11 cellular contexts compared by ENCODE assay signal in the genomic region with DNA sequence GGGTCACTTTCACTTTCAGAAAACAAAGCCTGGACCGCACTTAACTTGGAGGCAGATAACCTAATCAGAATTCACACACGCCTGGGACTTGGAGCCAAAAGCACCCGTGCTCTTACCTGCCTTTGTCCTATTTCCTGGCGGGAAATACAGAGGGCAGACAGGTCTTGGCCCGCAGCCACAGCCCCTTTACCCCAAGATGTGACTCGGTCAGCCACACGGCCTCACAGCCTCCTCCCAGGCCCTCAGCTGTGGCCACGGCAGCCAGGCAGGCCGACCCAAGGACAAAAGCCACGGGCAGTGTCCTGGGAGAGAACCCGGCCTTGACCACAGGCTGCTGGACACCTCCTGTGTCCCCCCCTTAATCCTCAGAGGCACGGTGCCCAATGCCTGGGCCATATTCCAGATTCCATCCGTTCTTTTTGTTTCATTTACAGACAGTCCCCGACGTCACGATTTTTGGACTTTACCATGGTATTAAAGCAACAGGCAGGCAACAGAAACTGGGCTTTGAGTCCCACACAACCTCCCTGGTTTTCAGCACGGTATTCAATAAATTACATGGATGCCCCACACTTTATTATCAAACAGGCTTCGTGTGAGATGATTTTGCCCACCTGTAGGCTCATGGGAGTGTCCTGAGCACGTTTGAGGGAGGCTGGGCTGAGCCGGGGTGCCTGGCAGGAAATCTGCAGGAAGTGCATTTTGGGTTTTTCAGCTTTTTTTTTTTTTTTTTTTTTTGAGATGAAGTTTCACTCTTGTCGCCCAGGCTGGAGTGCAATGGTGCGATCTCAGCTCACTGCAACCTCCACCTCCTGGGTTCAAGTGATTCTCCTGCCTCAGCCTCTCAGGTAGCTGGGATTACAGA. TPM values are rescaled to one million over a fixed set of nuclear protein-coding genes. Genes with fewer than 3 reads are reported as not detected.
DNase-seq lines count a peak whose midpoint lies in the region; ATAC-seq and TF ChIP-seq lines count a peak whose summit lies in the region.
"Had no signal": no experiment of that assay in that cellular context is flagged by ENCODE, and none has a peak within 500 bp of the region (broad histone marks: within the 10 kb centered on the region; RNA-seq: fewer than 3 reads in every experiment).

No MANE protein-coding gene starts in this region.

- H3K4me3 ChIP-seq in fibroblast of villous mesenchyme (ENCODE audit: low read depth, low read length): peak overlapping the region; percentile 15

- H3K4me1 Mint-ChIP-seq in activated CD8-positive, alpha-beta T cell treated with anti-CD3 and anti-CD28 coated beads, Interleukin-2, amount 10 ng/mL, durations not matched to agents 7 days and 5 days (ENCODE audit: low read depth): peaks cover 7% of the 10 kb centered on the region
- peaks cover 7% of the 10 kb centered on the region for H3K4me1 Mint-ChIP-seq in activated naive CD4-positive, alpha-beta T cell treated with anti-CD3 and anti-CD28 coated beads for 36 hours (ENCODE audit: low read depth)

- no peaks in the 10 kb centered on the region for H3K36me3 Mint-ChIP-seq in activated CD8-positive, alpha-beta T cell treated with anti-CD3 and anti-CD28 coated beads, Interleukin-2, amount 10 ng/mL, durations not matched to agents 7 days and 5 days (ENCODE audit: low read depth)
- H3K36me3 Mint-ChIP-seq in activated naive CD4-positive, alpha-beta T cell treated with anti-CD3 and anti-CD28 coated beads for 36 hours (ENCODE audit: low read depth): no peaks in the 10 kb centered on the region

- H3K9me3 Mint-ChIP-seq in activated CD8-positive, alpha-beta T cell treated with anti-CD3 and anti-CD28 coated beads, Interleukin-2, amount 10 ng/mL, durations not matched to agents 7 days and 5 days (ENCODE audit: insufficient read depth): no peaks in the 10 kb centered on the region
- H3K9me3 Mint-ChIP-seq in activated naive CD4-positive, alpha-beta T cell treated with anti-CD3 and anti-CD28 coated beads for 36 hours: no peaks in the 10 kb centered on the region

- no peak for ATAC-seq in activated CD8-positive, alpha-beta T cell treated with anti-CD3 and anti-CD28 coated beads, Interleukin-2, amount 10 ng/mL, durations not matched to agents 7 days and 5 days
- ATAC-seq in HG03280 (IDR thresholded peaks at IDR 0.05; ENCODE audit: unreplicated experiment) (no peak), GM19328 (IDR thresholded peaks at IDR 0.05; ENCODE audit: unreplicated experiment) (no peak)

- peak; percentile 67 for DNase-seq in AG08396 (ENCODE audit: low spot score)
- peak; percentile 40 for DNase-seq in RPMI7951 (ENCODE audit: low read depth)
- peak; percentile 57 for DNase-seq in fibroblast of villous mesenchyme (ENCODE audit: low read depth)
- DNase-seq in nucleus accumbens (lab: John Stamatoyannopoulos, UW): peak in 35 of 56 donors; percentile 10 to 68 (median 37)
- no peak for DNase-seq in activated CD8-positive, alpha-beta T cell treated with anti-CD3 and anti-CD28 coated beads, Interleukin-2, amount 10 ng/mL, durations not matched to agents 7 days and 5 days
- DNase-seq in activated naive CD4-positive, alpha-beta T cell treated with anti-CD3 and anti-CD28 coated beads for 36 hours: no peak
- DNase-seq: BE2C, islet precursor cell, NCI-H526 treated with DMSO at 0.1 percent for 48 hours had no signal

- H3K27ac Mint-ChIP-seq in activated CD8-positive, alpha-beta T cell treated with anti-CD3 and anti-CD28 coated beads, Interleukin-2, amount 10 ng/mL, durations not matched to agents 7 days and 5 days: no peak overlapping the region
- no peak overlapping the region for H3K27ac Mint-ChIP-seq in activated naive CD4-positive, alpha-beta T cell treated with anti-CD3 and anti-CD28 coated beads for 36 hours

- no peak for TF ChIP-seq CTCF in fibroblast of villous mesenchyme (IDR thresholded peaks at IDR 0.05; ENCODE audit: insufficient read depth, low read depth, low read length)

- H3K4me3 Mint-ChIP-seq in activated CD8-positive, alpha-beta T cell treated with anti-CD3 and anti-CD28 coated beads, Interleukin-2, amount 10 ng/mL, durations not matched to agents 7 days and 5 days: no peak overlapping the region
- no peak overlapping the region for H3K4me3 Mint-ChIP-seq in activated naive CD4-positive, alpha-beta T cell treated with anti-CD3 and anti-CD28 coated beads for 36 hours

- intact Hi-C loops in activated naive CD4-positive, alpha-beta T cell treated with anti-CD3 and anti-CD28 coated beads for 36 hours (cut with micrococcal nuclease): no loop called here

- CTCF ChIA-PET in activated CD8-positive, alpha-beta T cell treated with anti-CD3 and anti-CD28 coated beads, Interleukin-2, amount 10 ng/mL, durations not matched to agents 7 days and 5 days (lab: Charles Lee): no interaction called here
- CTCF ChIA-PET in activated naive CD4-positive, alpha-beta T cell treated with anti-CD3 and anti-CD28 coated beads for 36 hours (lab: Charles Lee): interaction anchor here (0.7 kb wide), 1 partner anchor 65 kb away, joined by 4 read pairs; no protein-coding TSS in a partner anchor

- POLR2A ChIA-PET in activated CD8-positive, alpha-beta T cell treated with anti-CD3 and anti-CD28 coated beads, Interleukin-2, amount 10 ng/mL, durations not matched to agents 7 days and 5 days (lab: Charles Lee): no interaction called here

- H3K27me3 Mint-ChIP-seq in activated CD8-positive, alpha-beta T cell treated with anti-CD3 and anti-CD28 coated beads, Interleukin-2, amount 10 ng/mL, durations not matched to agents 7 days and 5 days (ENCODE audit: low read depth): no peaks in the 10 kb centered on the region
- H3K27me3 Mint-ChIP-seq in activated naive CD4-positive, alpha-beta T cell treated with anti-CD3 and anti-CD28 coated beads for 36 hours (ENCODE audit: low read depth): no peaks in the 10 kb centered on the region

RNA-seq across cellular contexts. Expression of a gene that starts 30.0 kb away (rescaled TPM):
- total RNA-seq in RPMI7951 (2014; rRNA removed; shearing (Covaris generic)): 10.3 and 11.7 TPM in 2 replicates
- 15.1 and 24.5 TPM in 2 replicates for total RNA-seq in fibroblast of villous mesenchyme
- 10 to 100 TPM; 18.1 to 22.3 TPM for total RNA-seq in activated CD8-positive, alpha-beta T cell treated with anti-CD3 and anti-CD28 coated beads, Interleukin-2, amount 10 ng/mL, durations not matched to agents 7 days and 5 days
- 10 to 100 TPM; 32.1 to 33.2 TPM for total RNA-seq in activated naive CD4-positive, alpha-beta T cell treated with anti-CD3 and anti-CD28 coated beads for 36 hours

RNA-seq across cellular contexts. Expression of a gene that starts 34.9 kb away (rescaled TPM):
- total RNA-seq in RPMI7951 (2014; rRNA removed; shearing (Covaris generic)): 1.3 and 1.6 TPM in 2 replicates
- total RNA-seq in fibroblast of villous mesenchyme: 3.2 and 6.9 TPM in 2 replicates
- total RNA-seq in activated CD8-positive, alpha-beta T cell treated with anti-CD3 and anti-CD28 coated beads, Interleukin-2, amount 10 ng/mL, durations not matched to agents 7 days and 5 days: not detected
- under 1 TPM in 1 of 2 experiments, not detected in 1; 0.32 TPM for total RNA-seq in activated naive CD4-positive, alpha-beta T cell treated with anti-CD3 and anti-CD28 coated beads for 36 hours

RNA-seq across cellular contexts. Expression of a gene that starts 35.7 kb away (rescaled TPM):
- total RNA-seq in RPMI7951 (2014; rRNA removed; shearing (Covaris generic)): 8.9 and 10.7 TPM in 2 replicates
- 32.8 and 44.8 TPM in 2 replicates for total RNA-seq in fibroblast of villous mesenchyme
- total RNA-seq in activated CD8-positive, alpha-beta T cell treated with anti-CD3 and anti-CD28 coated beads, Interleukin-2, amount 10 ng/mL, durations not matched to agents 7 days and 5 days: 1 to 10 TPM; 1.3 to 2.1 TPM
- total RNA-seq in activated naive CD4-positive, alpha-beta T cell treated with anti-CD3 and anti-CD28 coated beads for 36 hours: 10 to 100 TPM; 17.0 to 19.0 TPM

Comparison
In these comparisons a context has a peak if more than half of its experiments do, and no peak if none do; other contexts are left out.
1. DNase-seq: peak in AG08396 (single experiment), RPMI7951 (single experiment), fibroblast of villous mesenchyme (single experiment) and nucleus accumbens (35 of 56); none in activated CD8-positive, alpha-beta T cell treated with anti-CD3 and anti-CD28 coated beads, Interleukin-2, amount 10 ng/mL, durations not matched to agents 7 days and 5 days (single experiment) and activated naive CD4-positive, alpha-beta T cell treated with anti-CD3 and anti-CD28 coated beads for 36 hours (single experiment).